Comparison of ENCODE assay signal across 8 cellular contexts in the genomic region with DNA sequence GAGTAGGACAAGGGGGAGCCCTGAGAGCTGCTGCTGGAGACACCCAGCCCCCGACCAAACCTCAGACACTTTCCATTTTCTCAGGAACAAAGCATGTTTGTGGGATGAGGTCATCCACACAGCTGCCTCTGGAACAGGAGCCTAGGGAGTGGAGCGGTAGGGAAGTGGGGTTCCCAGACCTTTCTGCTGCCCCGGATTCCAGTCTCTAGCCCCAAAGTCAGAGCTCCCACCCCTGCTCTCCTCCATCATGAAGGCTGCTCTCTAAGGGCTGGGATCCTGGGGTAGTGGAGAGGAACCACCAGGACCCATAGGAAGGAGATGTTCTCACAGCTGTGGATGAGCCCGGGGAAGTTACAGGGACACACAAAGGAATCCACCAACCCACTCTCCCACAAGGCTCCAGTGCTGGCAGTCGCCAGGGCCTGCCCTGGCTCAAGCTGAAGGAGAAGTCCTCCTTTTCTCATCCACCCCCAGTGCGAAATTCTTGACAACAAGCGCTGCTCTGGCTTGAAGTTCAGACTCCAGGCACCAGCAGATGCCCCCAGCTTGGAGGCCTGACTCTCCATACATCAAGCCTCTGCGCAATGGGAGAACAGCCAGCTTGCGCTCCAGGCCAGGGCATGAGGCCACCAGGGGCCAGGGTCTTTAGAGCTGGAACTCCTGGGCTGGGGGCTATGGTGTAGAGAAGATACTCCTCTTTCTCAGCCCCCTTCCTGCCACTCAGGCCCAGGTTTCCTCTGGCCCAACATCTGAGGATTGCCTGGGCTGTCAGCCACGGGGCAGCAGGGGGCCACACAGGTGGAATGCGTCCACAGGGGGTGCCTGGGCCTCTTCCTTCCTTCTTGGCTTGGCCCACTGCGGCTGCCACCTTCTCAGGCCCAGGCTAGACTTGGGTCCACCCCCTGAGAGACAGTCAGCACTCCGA. TPM values are rescaled to one million over a fixed set of nuclear protein-coding genes. Genes with fewer than 3 reads are reported as not detected.
DNase-seq lines count a peak whose midpoint lies in the region; ATAC-seq and TF ChIP-seq lines count a peak whose summit lies in the region.

No MANE protein-coding gene starts in this region.

- H3K9me2 ChIP-seq in GM23248 (ENCODE audit: insufficient read depth): no peaks in the 10 kb centered on the region

- TF ChIP-seq EP300 in gastroesophageal sphincter (IDR thresholded peaks at IDR 0.05): no peak

- peak overlapping the region; percentile 84 for H3K9ac ChIP-seq in GM23248

- in situ Hi-C loops in GM23248 (cut with MboI): no loop called here

- H2AFZ ChIP-seq in GM23248: peak overlapping the region; percentile 55

- H3K36me3 ChIP-seq in GM23248 (ENCODE audit: low read depth) (peaks cover 6% of the 10 kb centered on the region), gastroesophageal sphincter (peaks cover 0 to 19% of the 10 kb centered on the region in 2 donors)

- peaks cover 68% of the 10 kb centered on the region for H3K79me2 ChIP-seq in GM23248 (ENCODE audit: insufficient read depth)

- DNase-seq in GM23248 (peak; percentile 83), posterior vena cava (ENCODE audit: low spot score) (peak; percentile 84), mucosa of gallbladder (ENCODE audit: low spot score) (no peak), HEK293T (ENCODE audit: extremely low spot score) (no peak), NCI-H128 (lab: John Stamatoyannopoulos, UW; ENCODE audit: unreplicated experiment) (no peak), SK-N-DZ (ENCODE audit: low spot score) (no peak)

- POLR2A ChIA-PET in HEK293T (lab: Yijun Ruan, JAX): interaction anchor here (3.5 to 5.2 kb wide), 2 partner anchors 10 to 11 kb away, joined by 21 to 35 read pairs; a partner anchor contains a TSS

- H3K27me3 ChIP-seq in GM23248 (replicated peaks; ENCODE audit: insufficient read depth): no peaks in the 10 kb centered on the region
- H3K27me3 ChIP-seq in gastroesophageal sphincter: no peaks in the 10 kb centered on the region

- ATAC-seq in gastroesophageal sphincter: peak; percentile 19

- H3K4me2 ChIP-seq in GM23248 (ENCODE audit: unreplicated experiment): peak overlapping the region; percentile 75

- peaks cover 45% of the 10 kb centered on the region for H3F3A ChIP-seq in GM23248 (ENCODE audit: insufficient read depth)

- CTCF ChIA-PET in HEK293T (lab: Yijun Ruan, JAX): interaction anchor here (1.3 kb wide), 2 partner anchors 10 to 71 kb away, joined by 4 read pairs; no protein-coding TSS in a partner anchor

- WGBS in GM23248 (ENCODE audit: low coverage in 1 of 2, low lambda C conversion rate in 2 of 2, missing lambda C conversion rate in 2 of 2), 2 experiments: 21 to 23% methylated on average over 13 of the region's 13 CpGs
- 10 to 13% methylated on average over 2 to 5 of the region's 13 CpGs for WGBS in gastroesophageal sphincter (ENCODE audit: low coverage in 1 of 2), 2 donors

- H3K4me1 ChIP-seq in GM23248 (ENCODE audit: insufficient read depth): peaks cover 59% of the 10 kb centered on the region
- H3K4me1 ChIP-seq in gastroesophageal sphincter: peaks cover 7 to 94% (median 64%) of the 10 kb centered on the region in 3 donors

- intact Hi-C loops in posterior vena cava (cut with DNase I): no loop called here

- peak overlapping the region; percentile 57 for H3K4me3 ChIP-seq in GM23248
- peak overlapping the region; percentile 27 for H3K4me3 ChIP-seq in WI38 (ENCODE audit: low read depth, low read length)
- peak overlapping the region in 1 of 2 donors; percentile 16 for H3K4me3 ChIP-seq in gastroesophageal sphincter

- peak overlapping the region; percentile 92 for H3K27ac ChIP-seq in GM23248
- H3K27ac ChIP-seq in gastroesophageal sphincter: peak overlapping the region; percentile 75 to 95 (median 92)

- no peaks in the 10 kb centered on the region for H4K20me1 ChIP-seq in GM23248 (ENCODE audit: insufficient read depth)

- no peaks in the 10 kb centered on the region for H3K9me3 ChIP-seq in GM23248 (ENCODE audit: low read depth)
- H3K9me3 ChIP-seq in gastroesophageal sphincter: no peaks in the 10 kb centered on the region

- TF ChIP-seq CTCF in WI38 (IDR thresholded peaks at IDR 0.05; ENCODE audit: low read depth, low read length) (no peak), gastroesophageal sphincter (IDR thresholded peaks at IDR 0.05) (no peak)

- TF ChIP-seq POLR2A in gastroesophageal sphincter (IDR thresholded peaks at IDR 0.05): no peak

TF ChIP-seq in HEK293T, 16 proteins besides CTCF, POLR2A, EP300 and RAD21:
- no peak for TF ChIP-seq FOXK2 (IDR thresholded peaks at IDR 0.05)
- no peak for TF ChIP-seq FOXM1 (IDR thresholded peaks at IDR 0.05; ENCODE audit: borderline replicate concordance)
- no peak for TF ChIP-seq SP1 (IDR thresholded peaks at IDR 0.05)
- TF ChIP-seq, protein P1, sequence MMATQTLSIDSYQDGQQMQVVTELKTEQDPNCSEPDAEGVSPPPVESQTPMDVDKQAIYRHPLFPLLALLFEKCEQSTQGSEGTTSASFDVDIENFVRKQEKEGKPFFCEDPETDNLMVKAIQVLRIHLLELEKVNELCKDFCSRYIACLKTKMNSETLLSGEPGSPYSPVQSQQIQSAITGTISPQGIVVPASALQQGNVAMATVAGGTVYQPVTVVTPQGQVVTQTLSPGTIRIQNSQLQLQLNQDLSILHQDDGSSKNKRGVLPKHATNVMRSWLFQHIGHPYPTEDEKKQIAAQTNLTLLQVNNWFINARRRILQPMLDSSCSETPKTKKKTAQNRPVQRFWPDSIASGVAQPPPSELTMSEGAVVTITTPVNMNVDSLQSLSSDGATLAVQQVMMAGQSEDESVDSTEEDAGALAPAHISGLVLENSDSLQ (IDR thresholded peaks at IDR 0.05): no peak
- TF ChIP-seq SUZ12 (IDR thresholded peaks at IDR 0.05): no peak
- no peak for TF ChIP-seq LEF1 (IDR thresholded peaks at IDR 0.05; ENCODE audit: borderline replicate concordance)
- no peak for TF ChIP-seq CTBP1 (IDR thresholded peaks at IDR 0.05; ENCODE audit: borderline replicate concordance)
- TF ChIP-seq L3MBTL2 (conservative IDR thresholded peaks at IDR 0.05): no peak
- TF ChIP-seq HDGF (IDR thresholded peaks at IDR 0.05; ENCODE audit: borderline replicate concordance): no peak
- no peak for TF ChIP-seq ARNT (IDR thresholded peaks at IDR 0.05)
- no peak for TF ChIP-seq FOXA1 (IDR thresholded peaks at IDR 0.05)
- TF ChIP-seq NFRKB (IDR thresholded peaks at IDR 0.05): no peak
- TF ChIP-seq ZNF384 (IDR thresholded peaks at IDR 0.05): no peak
- TF ChIP-seq TARDBP (IDR thresholded peaks at IDR 0.05): no peak
- no peak for TF ChIP-seq ELF4 (IDR thresholded peaks at IDR 0.05)
- TF ChIP-seq BHLHE40 (IDR thresholded peaks at IDR 0.05; ENCODE audit: borderline replicate concordance): no peak

RNA-seq across cellular contexts. Expression of a gene that starts 4.5 kb away (rescaled TPM):
- total RNA-seq in GM23248 (2014; rRNA removed; shearing (Covaris generic)): 26.9 and 31.7 TPM in 2 replicates
- polyA plus RNA-seq in GM23248 (2016; fragmentation: Nextera tagmentation; extraction: Ambion mirVana): 44.4 and 48.0 TPM in 2 replicates
- total RNA-seq in gastroesophageal sphincter (10 to 100 TPM; 25.8 to 58.4 (median 30.6) TPM), posterior vena cava (10 to 100 TPM; 55.6 to 80.7 TPM), mucosa of gallbladder (11.2 TPM)
- 8.5 and 9.1 TPM in 2 replicates for polyA plus RNA-seq in SK-N-DZ (2014; cell fraction: cytosol; rRNA removed)
- 8.7 and 10.1 TPM in 2 replicates for polyA plus RNA-seq in SK-N-DZ (2014; cell fraction: nucleus; rRNA removed)

RNA-seq across cellular contexts. Expression of a gene that starts 11.0 kb away (rescaled TPM):
- 37.9 and 62.3 TPM in 2 replicates for total RNA-seq in GM23248 (2014; rRNA removed; shearing (Covaris generic))
- 63.4 and 72.3 TPM in 2 replicates for polyA plus RNA-seq in GM23248 (2016; fragmentation: Nextera tagmentation; extraction: Ambion mirVana)
- total RNA-seq in gastroesophageal sphincter (10 to 100 TPM; 44.0 to 61.9 (median 50.9) TPM), posterior vena cava (10 to 100 TPM; 42.7 to 48.6 TPM), mucosa of gallbladder (39.0 TPM)
- polyA plus RNA-seq in SK-N-DZ (2014; cell fraction: cytosol; rRNA removed): 104 and 138 TPM in 2 replicates
- 89.0 and 153 TPM in 2 replicates for polyA plus RNA-seq in SK-N-DZ (2014; cell fraction: nucleus; rRNA removed)

RNA-seq across cellular contexts. Expression of a gene that starts 11.7 kb away (rescaled TPM):
- total RNA-seq in GM23248 (2014; rRNA removed; shearing (Covaris generic)): 25.8 and 37.1 TPM in 2 replicates
- polyA plus RNA-seq in GM23248 (2016; fragmentation: Nextera tagmentation; extraction: Ambion mirVana): 51.0 and 54.3 TPM in 2 replicates
- total RNA-seq in gastroesophageal sphincter (10 to 100 TPM; 50.7 to 79.2 (median 59.8) TPM), posterior vena cava (10 to 100 TPM; 45.6 to 61.4 TPM), mucosa of gallbladder (17.7 TPM)
- polyA plus RNA-seq in SK-N-DZ (2014; cell fraction: cytosol; rRNA removed): 95.0 and 95.5 TPM in 2 replicates
- 36.9 and 51.2 TPM in 2 replicates for polyA plus RNA-seq in SK-N-DZ (2014; cell fraction: nucleus; rRNA removed)

RNA-seq across cellular contexts. Expression of a gene that starts 45.8 kb away (rescaled TPM):
- not detected in 2 replicates for total RNA-seq in GM23248 (2014; rRNA removed; shearing (Covaris generic))
- not detected in 2 replicates for polyA plus RNA-seq in GM23248 (2016; fragmentation: Nextera tagmentation; extraction: Ambion mirVana)
- total RNA-seq in gastroesophageal sphincter (under 1 TPM in 1 of 4 donors, not detected in 3; 0.20 TPM), posterior vena cava (under 1 TPM; 0.28 to 0.29 TPM), mucosa of gallbladder (0.09 TPM)
- 0.96 and 1.3 TPM in 2 replicates for polyA plus RNA-seq in SK-N-DZ (2014; cell fraction: cytosol; rRNA removed)
- 0.52 and 0.62 TPM in 2 replicates for polyA plus RNA-seq in SK-N-DZ (2014; cell fraction: nucleus; rRNA removed)

RNA-seq across cellular contexts. Expression of a gene that starts 53.9 kb away (rescaled TPM):
- 24.4 and 34.3 TPM in 2 replicates for total RNA-seq in GM23248 (2014; rRNA removed; shearing (Covaris generic))
- polyA plus RNA-seq in GM23248 (2016; fragmentation: Nextera tagmentation; extraction: Ambion mirVana): 9.8 and 10.0 TPM in 2 replicates
- total RNA-seq in gastroesophageal sphincter (10 to 100 TPM; 32.6 to 80.8 (median 37.7) TPM), posterior vena cava (10 to 100 TPM; 28.9 to 31.2 TPM), mucosa of gallbladder (25.8 TPM)
- 10.2 and 12.1 TPM in 2 replicates for polyA plus RNA-seq in SK-N-DZ (2014; cell fraction: cytosol; rRNA removed)
- 6.8 and 10.5 TPM in 2 replicates for polyA plus RNA-seq in SK-N-DZ (2014; cell fraction: nucleus; rRNA removed)

Comparison
In these comparisons a context has a peak if more than half of its experiments do, and no peak if none do; other contexts are left out.
1. DNase-seq: peak in GM23248 (single experiment) and posterior vena cava (single experiment); none in mucosa of gallbladder (single experiment), HEK293T (single experiment), NCI-H128 (single experiment) and SK-N-DZ (single experiment).